ENCODE assay signal across 1 cellular context in genomic region chr11:129314381-129314780, GRCh38.
TF ChIP-seq lines count a peak whose summit lies in the region.

No MANE protein-coding gene starts in this region.

TF ChIP-seq in H1, 55 proteins besides CTCF, POLR2A, EP300 and RAD21:
- TF ChIP-seq BRCA1 (IDR thresholded peaks at IDR 0.05; ENCODE audit: low read depth, low read length) = no peak
- TF ChIP-seq FOSL1 (IDR thresholded peaks at IDR 0.05; ENCODE audit: insufficient read depth, low read depth, low read length) = no peak
- no peak for TF ChIP-seq CREB1 (IDR thresholded peaks at IDR 0.05)
- no peak for TF ChIP-seq PHF8 (conservative IDR thresholded peaks at IDR 0.05; ENCODE audit: low read depth, low read length)
- no peak for TF ChIP-seq SIRT6 (IDR thresholded peaks at IDR 0.05; ENCODE audit: low read length)
- TF ChIP-seq KDM5A (IDR thresholded peaks at IDR 0.05; ENCODE audit: low read length) = no peak
- no peak for TF ChIP-seq GTF2F1 (IDR thresholded peaks at IDR 0.05; ENCODE audit: borderline replicate concordance, low read depth, low read length)
- no peak for TF ChIP-seq SP4 (IDR thresholded peaks at IDR 0.05; ENCODE audit: low read length)
- no peak for TF ChIP-seq TCF12 (IDR thresholded peaks at IDR 0.05; ENCODE audit: low read depth, low read length)
- no peak for TF ChIP-seq SIN3A (conservative IDR thresholded peaks at IDR 0.05 in 1 of 2, IDR thresholded peaks at IDR 0.05 in 1 of 2; ENCODE audit: low read depth in 1 of 2, low read length in 2 of 2)
- TF ChIP-seq, protein P1, sequence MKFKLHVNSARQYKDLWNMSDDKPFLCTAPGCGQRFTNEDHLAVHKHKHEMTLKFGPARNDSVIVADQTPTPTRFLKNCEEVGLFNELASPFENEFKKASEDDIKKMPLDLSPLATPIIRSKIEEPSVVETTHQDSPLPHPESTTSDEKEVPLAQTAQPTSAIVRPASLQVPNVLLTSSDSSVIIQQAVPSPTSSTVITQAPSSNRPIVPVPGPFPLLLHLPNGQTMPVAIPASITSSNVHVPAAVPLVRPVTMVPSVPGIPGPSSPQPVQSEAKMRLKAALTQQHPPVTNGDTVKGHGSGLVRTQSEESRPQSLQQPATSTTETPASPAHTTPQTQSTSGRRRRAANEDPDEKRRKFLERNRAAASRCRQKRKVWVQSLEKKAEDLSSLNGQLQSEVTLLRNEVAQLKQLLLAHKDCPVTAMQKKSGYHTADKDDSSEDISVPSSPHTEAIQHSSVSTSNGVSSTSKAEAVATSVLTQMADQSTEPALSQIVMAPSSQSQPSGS (IDR thresholded peaks at IDR 0.05; ENCODE audit: low read length) = no peak
